Comparison of ENCODE assay signal across 29 cellular contexts in genomic region chr19:38443458-38444001, GRCh38. TPM values are rescaled to one million over a fixed set of nuclear protein-coding genes. Genes with fewer than 3 reads are reported as not detected.
"Had no signal": no experiment of that assay in that cellular context is flagged by ENCODE, and none has a peak within 500 bp of the region (broad histone marks: within the 10 kb centered on the region; RNA-seq: fewer than 3 reads in every experiment).

No MANE protein-coding gene starts in this region.

- H3K4me3 ChIP-seq: coronary artery, esophagus muscularis mucosa, mucosa of descending colon, right lobe of liver, smooth muscle cell, testis, tibial artery, upper lobe of left lung had no signal

- H2AFZ ChIP-seq: parathyroid adenoma had no signal

- H3K27ac ChIP-seq: coronary artery, esophagus muscularis mucosa, foreskin keratinocyte, parathyroid adenoma, right lobe of liver, testis, tibial artery, upper lobe of left lung had no signal

- DNase-seq: dermis blood vessel endothelial cell; effector memory CD4-positive, alpha-beta T cell; foreskin keratinocyte; hypothalamus; kidney; mesenchymal stem cell; mucosa of descending colon; naive B cell; right lobe of liver; stimulated activated CD4-positive, alpha-beta T cell treated with anti-CD3 and anti-CD28 coated beads, Interleukin-12 subunit alpha, Interleukin-12 subunit beta, amount 100 ng/mL, for 4 hours; stimulated activated CD4-positive, alpha-beta T cell treated with anti-CD3 and anti-CD28 coated beads, Interleukin-1b, Interleukin-23, amount 100 ng/mL, for 48 hours; stimulated activated CD4-positive, alpha-beta T cell treated with anti-CD3 and anti-CD28 coated beads, Interleukin-4, amount 100 ng/mL, for 24 hours; stimulated activated naive CD8-positive, alpha-beta T cell treated with anti-CD3 and anti-CD28 coated beads, Interleukin-15, Interleukin-2, amounts not matched to agents 100 U/mL and 50 U/mL, for 24 hours; substantia nigra; testis; tibial artery had no signal

- H3K27me3 ChIP-seq: foreskin keratinocyte, right lobe of liver, testis, upper lobe of left lung had no signal

- H3K9ac ChIP-seq: parathyroid adenoma had no signal

- ATAC-seq: foreskin keratinocyte; left lobe of liver; mucosa of descending colon; stimulated activated memory B cell treated with anti-CD40 and anti-IgM and Interleukin-4, amounts not matched to agents 10 μg/mL and 1 μg/mL and 100 μg/mL, for 72 hours; stimulated activated naive CD8-positive, alpha-beta T cell treated with anti-CD3 and anti-CD28 coated beads, Interleukin-15, Interleukin-2, amounts not matched to agents 100 U/mL and 50 U/mL, for 24 hours had no signal

- H3K4me1 ChIP-seq: esophagus muscularis mucosa, foreskin keratinocyte, parathyroid adenoma, right lobe of liver, testis, tibial artery, upper lobe of left lung had no signal

- H3K4me2 ChIP-seq: smooth muscle cell had no signal

- H3K9me3 ChIP-seq: esophagus muscularis mucosa, mucosa of descending colon, right lobe of liver, testis, tibial artery, upper lobe of left lung had no signal

- H3K36me3 ChIP-seq: esophagus muscularis mucosa, right lobe of liver, tibial artery, upper lobe of left lung had no signal

- FAIRE-seq: endothelial cell of umbilical vein, kidney had no signal

RNA-seq across cellular contexts. Expression of gene RYR1, which starts 10.0 kb away (rescaled TPM):
- total RNA-seq: lung microvascular endothelial cell had no signal

RNA-seq across cellular contexts. Expression of gene RASGRP4, which starts 17.5 kb away (rescaled TPM):
- total RNA-seq: dermis blood vessel endothelial cell, endothelial cell of umbilical vein, epithelial cell of proximal tubule, fibroblast of lung, foreskin keratinocyte, lung microvascular endothelial cell, osteoblast, progenitor cell of endocrine pancreas, smooth muscle cell had no signal
- polyA plus RNA-seq: endothelial cell of umbilical vein, fibroblast of lung, foreskin keratinocyte, smooth muscle cell had no signal

RNA-seq across cellular contexts. Expression of gene GGN, which starts 55.7 kb away (rescaled TPM):
- total RNA-seq: left lobe of liver, lung microvascular endothelial cell, right lobe of liver had no signal
